Comparison of ENCODE assay signal across 8 cellular contexts in genomic region chr9:80175286-80175906, GRCh38.
DNase-seq lines count a peak whose midpoint lies in the region; ATAC-seq and TF ChIP-seq lines count a peak whose summit lies in the region.

No MANE protein-coding gene starts in this region.

- DNase-seq in NCI-H1436 (lab: John Stamatoyannopoulos, UW) (peak; percentile 9), NCI-H1436 treated with DMSO at 0.1 percent for 48 hours (lab: John Stamatoyannopoulos, UW) (no peak), H4 (ENCODE audit: low spot score) (peak; percentile 35), NCI-H345 treated with DMSO at 0.1 percent for 48 hours (lab: John Stamatoyannopoulos, UW; ENCODE audit: unreplicated experiment) (peak; percentile 14), cardiac fibroblast (ENCODE audit: low read depth in 2 of 2) (peak; percentile 63 to 72), memory B cell (ENCODE audit: low spot score in 2 of 2) (no peak), T-helper 9 cell (no peak)

- peaks cover 9% of the 10 kb centered on the region for H3K9me3 Mint-ChIP-seq in memory B cell

- H3K4me3 Mint-ChIP-seq in memory B cell: no peak overlapping the region

- H3K36me3 Mint-ChIP-seq in memory B cell: peaks cover 8% of the 10 kb centered on the region

- H3K4me3 ChIP-seq in cardiac fibroblast (replicated peaks in 1 of 2; ENCODE audit: low read depth in 2 of 2, low read length in 2 of 2): no peak overlapping the region

- no peak overlapping the region for H3K27ac Mint-ChIP-seq in memory B cell

- peak; percentile 67 for TF ChIP-seq CTCF in cardiac fibroblast (IDR thresholded peaks at IDR 0.05; ENCODE audit: low read depth, low read length)

- ATAC-seq in memory B cell (ENCODE audit: low read depth) (peak; percentile 44), HG02840 (IDR thresholded peaks at IDR 0.05; ENCODE audit: low FRiP score, unreplicated experiment) (no peak)

- no peaks in the 10 kb centered on the region for H3K27me3 Mint-ChIP-seq in memory B cell

- peaks cover 4% of the 10 kb centered on the region for H3K4me1 Mint-ChIP-seq in memory B cell

Comparison
In these comparisons a context has a peak if more than half of its experiments do, and no peak if none do; other contexts are left out.
1. DNase-seq: peak in NCI-H1436 (single experiment), H4 (single experiment), NCI-H345 treated with DMSO at 0.1 percent for 48 hours (single experiment) and cardiac fibroblast (2 of 2); none in NCI-H1436 treated with DMSO at 0.1 percent for 48 hours (single experiment), memory B cell (0 of 2) and T-helper 9 cell (single experiment).